Comparison of ENCODE assay signal across 12 cellular contexts in the genomic region with DNA sequence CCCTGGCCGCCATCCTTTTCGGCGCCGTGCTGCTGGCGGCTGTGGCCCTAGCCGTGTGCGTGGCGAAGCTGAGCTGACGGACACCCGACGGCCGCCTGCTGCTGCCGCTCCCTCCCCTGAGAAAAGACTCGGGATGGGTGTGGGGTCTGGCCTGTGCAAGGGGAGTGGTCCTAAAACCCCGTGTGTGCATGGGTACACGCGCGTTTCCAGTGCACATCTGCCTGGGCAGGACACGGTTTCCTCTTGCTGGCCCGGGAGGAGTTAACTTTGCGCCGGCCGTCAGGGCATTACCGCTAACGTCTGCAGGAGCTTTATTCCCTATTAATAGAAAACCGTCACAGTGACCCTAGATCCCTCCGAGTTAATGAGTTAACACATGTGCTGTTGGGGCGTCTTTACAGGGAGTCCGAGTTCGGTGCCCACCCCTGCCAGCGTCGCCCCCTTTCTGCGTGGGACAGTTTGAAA. TPM values are rescaled to one million over a fixed set of nuclear protein-coding genes. Genes with fewer than 3 reads are reported as not detected.
DNase-seq lines count a peak whose midpoint lies in the region; ATAC-seq, FAIRE-seq and TF ChIP-seq lines count a peak whose summit lies in the region.
"Had no signal": no experiment of that assay in that cellular context is flagged by ENCODE, and none has a peak within 500 bp of the region (broad histone marks: within the 10 kb centered on the region; RNA-seq: fewer than 3 reads in every experiment).

No MANE protein-coding gene starts in this region.

- H3K4me1 ChIP-seq in heart right ventricle: peaks cover 4 to 41% (median 29%) of the 10 kb centered on the region in 9 donors
- peaks cover 14% of the 10 kb centered on the region for H3K4me1 ChIP-seq in astrocyte (ENCODE audit: insufficient read depth, low read length)

- in situ Hi-C loops in brain microvascular endothelial cell (cut with HindIII; ENCODE audit: low pct_ligation_motif_present, low sequenced_read_pairs): no loop called here

- H3K36me3 Mint-ChIP-seq in astrocyte (ENCODE audit: low read depth, unreplicated experiment): peaks cover 5% of the 10 kb centered on the region
- no peaks in the 10 kb centered on the region for H3K36me3 Mint-ChIP-seq in mesothelial cell of epicardium
- H3K36me3 Mint-ChIP-seq in type B pancreatic cell: peaks cover 3% of the 10 kb centered on the region

- ATAC-seq in heart right ventricle: no peak
- no peak for ATAC-seq in HG03521 (IDR thresholded peaks at IDR 0.05; ENCODE audit: unreplicated experiment)
- no peak for ATAC-seq in GM21786 (IDR thresholded peaks at IDR 0.05; ENCODE audit: unreplicated experiment)

- H3K4me2 ChIP-seq in astrocyte (ENCODE audit: low read length): peak overlapping the region; percentile 93

- TF ChIP-seq CTCF in heart right ventricle (IDR thresholded peaks at IDR 0.05) (no peak), astrocyte (IDR thresholded peaks at IDR 0.05; ENCODE audit: insufficient read depth, low read depth, low read length) (no peak), mesothelial cell of epicardium (IDR thresholded peaks at IDR 0.05; ENCODE audit: unreplicated experiment) (no peak), type B pancreatic cell (conservative IDR thresholded peaks at IDR 0.05) (no peak), brain microvascular endothelial cell (IDR thresholded peaks at IDR 0.05; ENCODE audit: low read depth, low read length, missing control alignments) (no peak)

- H3K27ac Mint-ChIP-seq in astrocyte (ENCODE audit: unreplicated experiment) (no peak overlapping the region), mesothelial cell of epicardium (no peak overlapping the region), type B pancreatic cell (peak overlapping the region; percentile 40)

- H3K27me3 ChIP-seq in heart right ventricle (peaks cover 0 to 33% (median 8%) of the 10 kb centered on the region in 7 donors), astrocyte (ENCODE audit: insufficient read depth, low read length) (peaks cover 24% of the 10 kb centered on the region), brain microvascular endothelial cell (replicated peaks) (peaks cover 23% of the 10 kb centered on the region)

- H3K9me3 ChIP-seq in heart right ventricle (no peaks in the 10 kb centered on the region), astrocyte (ENCODE audit: insufficient read depth, low read depth, low read length) (no peaks in the 10 kb centered on the region)

- intact Hi-C loops in heart right ventricle (cut with DNase I) (loop anchor here in 1 of 10 donors (2.0 kb wide), 1 partner anchor 14 kb away; a partner anchor contains a TSS), cardiac septum (cut with DNase I) (no loop called here)

- H3K27me3 Mint-ChIP-seq in astrocyte (ENCODE audit: low read depth, unreplicated experiment) (peaks cover 16% of the 10 kb centered on the region), mesothelial cell of epicardium (ENCODE audit: low read depth) (peaks cover 31% of the 10 kb centered on the region), type B pancreatic cell (peaks cover 15% of the 10 kb centered on the region)

- H3K4me3 ChIP-seq in heart right ventricle (peak overlapping the region in 9 of 10 donors; percentile 61 to 97 (median 87)), astrocyte (ENCODE audit: insufficient read depth, low read depth, low read length) (no peak overlapping the region), brain microvascular endothelial cell (ENCODE audit: low read depth, low read length) (no peak overlapping the region)

- no peak overlapping the region for H3K9ac ChIP-seq in astrocyte (ENCODE audit: low read length)

- peaks cover 13% of the 10 kb centered on the region for H3K4me1 Mint-ChIP-seq in astrocyte (ENCODE audit: low read depth, unreplicated experiment)
- H3K4me1 Mint-ChIP-seq in mesothelial cell of epicardium: peaks cover 20% of the 10 kb centered on the region
- peaks cover 13% of the 10 kb centered on the region for H3K4me1 Mint-ChIP-seq in type B pancreatic cell (ENCODE audit: unreplicated experiment)

- peak overlapping the region; percentile 33 for H2AFZ ChIP-seq in astrocyte (ENCODE audit: low read depth, low read length)

- DNase-seq in heart right ventricle (peak in 1 of 2 donors; percentile 21), cardiac septum (ENCODE audit: low spot score) (no peak), astrocyte (ENCODE audit: low read depth) (no peak), mesothelial cell of epicardium (ENCODE audit: low spot score in 2 of 2, unreplicated experiment in 2 of 2) (no peak), type B pancreatic cell (ENCODE audit: extremely low spot score, unreplicated experiment) (no peak), brain microvascular endothelial cell (no peak)
- DNase-seq: activated gamma-delta T cell treated with Interleukin-2 at 50 U/mL for 16 hours; effector CD4-positive, alpha-beta T cell; NCI-H1694 had no signal

- peaks cover 28% of the 10 kb centered on the region for H3K79me2 ChIP-seq in astrocyte (ENCODE audit: insufficient read depth, low read length)

- H3K27ac ChIP-seq in heart right ventricle (peak overlapping the region in 8 of 10 donors; percentile 33 to 90 (median 81)), astrocyte (ENCODE audit: low read depth, low read length) (no peak overlapping the region), brain microvascular endothelial cell (no peak overlapping the region)

- 20 to 24% methylated on average over 33 of the region's 33 CpGs for WGBS in heart right ventricle, 2 donors

- H3K9me3 Mint-ChIP-seq in astrocyte (ENCODE audit: unreplicated experiment) (no peaks in the 10 kb centered on the region), mesothelial cell of epicardium (no peaks in the 10 kb centered on the region), type B pancreatic cell (no peaks in the 10 kb centered on the region)

- peaks cover 25% of the 10 kb centered on the region for H4K20me1 ChIP-seq in astrocyte (ENCODE audit: insufficient read depth, low read length)

- peak overlapping the region; percentile 66 for H3K4me3 Mint-ChIP-seq in astrocyte (ENCODE audit: unreplicated experiment)
- peak overlapping the region; percentile 24 for H3K4me3 Mint-ChIP-seq in mesothelial cell of epicardium
- peak overlapping the region; percentile 82 for H3K4me3 Mint-ChIP-seq in type B pancreatic cell

- no peak for FAIRE-seq in astrocyte (lab: Jason Lieb, UNC)
- FAIRE-seq: TTC549 had no signal

- no peaks in the 10 kb centered on the region for H3K36me3 ChIP-seq in heart right ventricle
- no peaks in the 10 kb centered on the region for H3K36me3 ChIP-seq in astrocyte (ENCODE audit: insufficient read depth, low read length)
- no peaks in the 10 kb centered on the region for H3K36me3 ChIP-seq in brain microvascular endothelial cell (replicated peaks)

RNA-seq across cellular contexts. Expression of a gene that starts 1.3 kb away (rescaled TPM):
- total RNA-seq in heart right ventricle: 10 to 100 TPM in 1 of 10 donors, 1 to 10 TPM in 9; 1.7 to 13.5 (median 4.8) TPM
- 1 to 10 TPM in 1 of 2 donors, under 1 TPM in 1; 0.43 to 2.6 TPM for polyA plus RNA-seq in heart right ventricle
- total RNA-seq in cardiac septum: 1.5 TPM
- 0.18 and 0.19 TPM in 2 replicates for total RNA-seq in astrocyte
- total RNA-seq in mesothelial cell of epicardium: 0.11 to 0.38 TPM (median 0.29 TPM) in 3 replicates
- total RNA-seq in type B pancreatic cell (ENCODE audit: low replicate concordance): 1.4 TPM in 2 replicates

RNA-seq across cellular contexts. Expression of a gene that starts 1.9 kb away (rescaled TPM):
- 10 to 100 TPM; 16.6 to 24.5 (median 20.0) TPM for total RNA-seq in heart right ventricle
- 10 to 100 TPM in 1 of 2 donors, 1 to 10 TPM in 1; 7.6 to 10.1 TPM for polyA plus RNA-seq in heart right ventricle
- 24.7 TPM for total RNA-seq in cardiac septum
- 19.7 and 20.8 TPM in 2 replicates for total RNA-seq in astrocyte
- total RNA-seq in mesothelial cell of epicardium: 30.9 to 33.3 TPM (median 31.8 TPM) in 3 replicates
- 37.0 and 40.2 TPM in 2 replicates for total RNA-seq in type B pancreatic cell (ENCODE audit: low replicate concordance)

RNA-seq across cellular contexts. Expression of a gene that starts 14.7 kb away (rescaled TPM):
- total RNA-seq in heart right ventricle (10 to 100 TPM; 16.1 to 27.7 (median 20.5) TPM), cardiac septum (15.3 TPM), astrocyte (3.3 and 4.0 TPM in 2 replicates), mesothelial cell of epicardium (13.3 to 14.2 TPM (median 14.0 TPM) in 3 replicates), type B pancreatic cell (ENCODE audit: low replicate concordance) (10.8 and 17.1 TPM in 2 replicates)
- 10 to 100 TPM in 1 of 2 donors, 1 to 10 TPM in 1; 9.1 to 10.0 TPM for polyA plus RNA-seq in heart right ventricle

RNA-seq across cellular contexts. Expression of a gene that starts 42.6 kb away (rescaled TPM):
- total RNA-seq in heart right ventricle (under 1 TPM in 5 of 10 donors, not detected in 5; 0.07 to 0.47 (median 0.13) TPM), cardiac septum (0.16 TPM), astrocyte (not detected in 2 replicates), mesothelial cell of epicardium (0.24 to 0.63 TPM (median 0.43 TPM) in 3 replicates), type B pancreatic cell (ENCODE audit: low replicate concordance) (0.24 TPM in 2 replicates)
- polyA plus RNA-seq in heart right ventricle: under 1 TPM in 1 of 2 donors, not detected in 1; 0.06 TPM

Comparison
In these comparisons a context has a peak if more than half of its experiments do, and no peak if none do; other contexts are left out.
1. H3K27ac ChIP-seq: peak in heart right ventricle (8 of 10); none in astrocyte (single experiment) and brain microvascular endothelial cell (single experiment).
2. H3K4me3 ChIP-seq: peak in heart right ventricle (9 of 10); none in astrocyte (single experiment) and brain microvascular endothelial cell (single experiment).
3. H3K4me3 Mint-ChIP-seq: peak in every context shown above with its lines; median percentile 82 in type B pancreatic cell; 66 in astrocyte; 24 in mesothelial cell of epicardium.